Comparison of ENCODE assay signal across 7 cellular contexts in genomic region chr1:234963180-234963903, GRCh38.
DNase-seq lines count a peak whose midpoint lies in the region; ATAC-seq, FAIRE-seq and TF ChIP-seq lines count a peak whose summit lies in the region.

No MANE protein-coding gene starts in this region.

- H3K4me3 ChIP-seq in SJCRH30 (peak overlapping the region; percentile 57), cardiac muscle cell (no peak overlapping the region), small intestine (ENCODE audit: low read depth in 1 of 2, low read length in 2 of 2) (no peak overlapping the region)

- WGBS in small intestine, 3 donors: 8 to 24% (median 8%) methylated on average over 15 of the region's 15 CpGs

- ATAC-seq in GM19023 (IDR thresholded peaks at IDR 0.05; ENCODE audit: unreplicated experiment) (peak; percentile 87), HG03139 (IDR thresholded peaks at IDR 0.05; ENCODE audit: unreplicated experiment) (peak; percentile 81)

- TF ChIP-seq CTCF in cardiac muscle cell (IDR thresholded peaks at IDR 0.05; ENCODE audit: low read depth, low read length): no peak

- FAIRE-seq in small intestine (lab: Jason Lieb, UNC): no peak

- DNase-seq in SJCRH30: peak; percentile 85 to 87
- DNase-seq in activated naive CD4-positive, alpha-beta T cell (lab: John Stamatoyannopoulos, UW): peak; percentile 53 to 58 (median 55)
- peak in 1 of 2 donors; percentile 93 for DNase-seq in cardiac muscle cell (ENCODE audit: low read depth in 1 of 2, low spot score in 1 of 2)
- peak; percentile 82 for DNase-seq in small intestine
- no peak for DNase-seq in NCI-H82 (lab: John Stamatoyannopoulos, UW)

- peaks cover 16% of the 10 kb centered on the region for H3K4me1 ChIP-seq in SJCRH30
- H3K4me1 ChIP-seq in cardiac muscle cell (ENCODE audit: low read depth): peaks cover 21% of the 10 kb centered on the region
- H3K4me1 ChIP-seq in small intestine (ENCODE audit: control insufficient read depth in 2 of 2, insufficient read depth in 1 of 2, low read depth in 1 of 2, low read length in 1 of 2): peaks cover 14 to 19% of the 10 kb centered on the region in 2 donors

- H3K27ac ChIP-seq in SJCRH30 (peak overlapping the region; percentile 87), cardiac muscle cell (peak overlapping the region; percentile 77), small intestine (ENCODE audit: low read depth in 1 of 2, low read length in 1 of 2) (peak overlapping the region; percentile 90 to 95)

- H3K9me3 ChIP-seq in SJCRH30 (replicated peaks) (no peaks in the 10 kb centered on the region), cardiac muscle cell (ENCODE audit: low read depth) (no peaks in the 10 kb centered on the region), small intestine (ENCODE audit: control insufficient read depth, low read depth) (no peaks in the 10 kb centered on the region)

- no peaks in the 10 kb centered on the region for H3K27me3 ChIP-seq in SJCRH30
- no peaks in the 10 kb centered on the region for H3K27me3 ChIP-seq in cardiac muscle cell
- H3K27me3 ChIP-seq in small intestine (ENCODE audit: control insufficient read depth in 2 of 2, insufficient read depth in 2 of 2, low read length in 2 of 2): no peaks in the 10 kb centered on the region

- H3K36me3 ChIP-seq in SJCRH30: no peaks in the 10 kb centered on the region
- no peaks in the 10 kb centered on the region for H3K36me3 ChIP-seq in cardiac muscle cell
- no peaks in the 10 kb centered on the region for H3K36me3 ChIP-seq in small intestine (ENCODE audit: control insufficient read depth in 2 of 2, insufficient read depth in 2 of 2, low read length in 2 of 2)
